ENCODE assay signal across 9 cellular contexts in the genomic region with DNA sequence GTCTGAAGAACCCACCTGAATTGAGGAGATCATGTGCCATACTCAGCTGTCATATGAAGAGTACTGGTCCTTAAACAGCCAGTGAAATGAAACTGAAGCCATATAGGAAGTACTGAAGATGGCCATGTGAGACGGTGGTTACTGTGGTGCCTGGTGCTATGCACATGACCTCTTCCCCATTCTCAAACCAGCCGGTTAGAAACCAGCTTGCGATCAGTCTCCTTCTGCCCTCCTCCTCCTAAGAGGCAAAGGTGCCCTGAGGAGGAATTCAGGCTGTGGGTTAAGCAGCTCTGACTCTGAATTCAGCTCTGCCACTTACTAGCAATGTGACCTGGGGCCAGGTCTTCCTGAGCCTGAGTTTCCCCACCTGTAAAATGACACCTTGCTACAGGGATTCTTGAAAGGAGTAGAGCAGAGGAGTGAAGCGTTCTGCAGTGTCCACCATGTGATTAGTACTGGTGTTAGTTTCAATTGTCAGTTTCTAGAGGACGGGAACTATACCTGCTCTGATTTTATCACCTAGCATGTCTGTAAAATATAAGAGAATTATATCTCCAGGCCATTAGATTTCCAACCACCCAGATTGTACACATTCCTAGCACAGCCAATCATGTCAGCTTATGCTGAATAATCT. TPM values are rescaled to one million over a fixed set of nuclear protein-coding genes. Genes with fewer than 3 reads are reported as not detected.
DNase-seq lines count a peak whose midpoint lies in the region; ATAC-seq and TF ChIP-seq lines count a peak whose summit lies in the region.
"Had no signal": no experiment of that assay in that cellular context is flagged by ENCODE, and none has a peak within 500 bp of the region (broad histone marks: within the 10 kb centered on the region; RNA-seq: fewer than 3 reads in every experiment).

No MANE protein-coding gene starts in this region.

- peak overlapping the region; percentile 64 for H3K27ac Mint-ChIP-seq in activated CD8-positive, alpha-beta memory T cell treated with anti-CD3 and anti-CD28 coated beads, Interleukin-2, amount 10 ng/mL, durations not matched to agents 7 days and 5 days
- H3K27ac Mint-ChIP-seq in stimulated activated effector memory CD8-positive, alpha-beta T cell treated with anti-CD3 and anti-CD28 coated beads, Interleukin-12 subunit alpha, Interleukin-12 subunit beta, amount 100 ng/mL, for 72 hours = no peak overlapping the region

- peaks cover 22% of the 10 kb centered on the region for H3K36me3 ChIP-seq in OCI-LY3 (replicated peaks; ENCODE audit: low read depth, low read length)

- peaks cover 38% of the 10 kb centered on the region for H3K4me1 Mint-ChIP-seq in activated CD8-positive, alpha-beta memory T cell treated with anti-CD3 and anti-CD28 coated beads, Interleukin-2, amount 10 ng/mL, durations not matched to agents 7 days and 5 days
- H3K4me1 Mint-ChIP-seq in stimulated activated effector memory CD8-positive, alpha-beta T cell treated with anti-CD3 and anti-CD28 coated beads, Interleukin-12 subunit alpha, Interleukin-12 subunit beta, amount 100 ng/mL, for 72 hours = peaks cover 24% of the 10 kb centered on the region

- H3K4me1 ChIP-seq in OCI-LY3 (ENCODE audit: low read length) = peaks cover 36% of the 10 kb centered on the region

- H3K27me3 ChIP-seq in OCI-LY3 (ENCODE audit: low read depth, low read length) = no peaks in the 10 kb centered on the region

- no peak overlapping the region for H2AFZ ChIP-seq in OCI-LY3 (ENCODE audit: low read depth, low read length)

- peaks cover 2% of the 10 kb centered on the region; the same call in 1 of the 2 replicates for H3K79me2 ChIP-seq in OCI-LY3 (ENCODE audit: low read length)

- no peak overlapping the region for H3K27ac ChIP-seq in OCI-LY3 (ENCODE audit: low read length)

- no peak overlapping the region for H3K4me3 Mint-ChIP-seq in activated CD8-positive, alpha-beta memory T cell treated with anti-CD3 and anti-CD28 coated beads, Interleukin-2, amount 10 ng/mL, durations not matched to agents 7 days and 5 days
- no peak overlapping the region for H3K4me3 Mint-ChIP-seq in stimulated activated effector memory CD8-positive, alpha-beta T cell treated with anti-CD3 and anti-CD28 coated beads, Interleukin-12 subunit alpha, Interleukin-12 subunit beta, amount 100 ng/mL, for 72 hours

- H3K27me3 Mint-ChIP-seq in activated CD8-positive, alpha-beta memory T cell treated with anti-CD3 and anti-CD28 coated beads, Interleukin-2, amount 10 ng/mL, durations not matched to agents 7 days and 5 days = no peaks in the 10 kb centered on the region

- H3K9ac ChIP-seq in OCI-LY3 (ENCODE audit: low read length) = no peak overlapping the region

- H3K4me3 ChIP-seq in OCI-LY3 (ENCODE audit: low read length) = no peak overlapping the region

- peak overlapping the region; percentile 36 for H3K4me2 ChIP-seq in OCI-LY3 (ENCODE audit: low read length)

- no peaks in the 10 kb centered on the region for H3K9me3 Mint-ChIP-seq in activated CD8-positive, alpha-beta memory T cell treated with anti-CD3 and anti-CD28 coated beads, Interleukin-2, amount 10 ng/mL, durations not matched to agents 7 days and 5 days (ENCODE audit: low read depth)
- H3K9me3 Mint-ChIP-seq in stimulated activated effector memory CD8-positive, alpha-beta T cell treated with anti-CD3 and anti-CD28 coated beads, Interleukin-12 subunit alpha, Interleukin-12 subunit beta, amount 100 ng/mL, for 72 hours = no peaks in the 10 kb centered on the region

- no peaks in the 10 kb centered on the region for H4K20me1 ChIP-seq in OCI-LY3 (ENCODE audit: insufficient read depth, low read length)

- peak; percentile 74 for DNase-seq in activated CD8-positive, alpha-beta memory T cell treated with anti-CD3 and anti-CD28 coated beads, Interleukin-2, amount 10 ng/mL, durations not matched to agents 7 days and 5 days
- DNase-seq in activated CD8-positive, alpha-beta memory T cell treated with anti-CD3 and anti-CD28 coated beads for 24 hours = no peak
- DNase-seq in stimulated activated effector memory CD8-positive, alpha-beta T cell treated with anti-CD3 and anti-CD28 coated beads, Interleukin-12 subunit alpha, Interleukin-12 subunit beta, amount 100 ng/mL, for 72 hours (ENCODE audit: low spot score in 2 of 2) = no peak
- DNase-seq in glomerular visceral epithelial cell (ENCODE audit: extremely low spot score) (no peak), COR-L47 (lab: John Stamatoyannopoulos, UW) (no peak), NCI-H774 (lab: John Stamatoyannopoulos, UW) (no peak)
- DNase-seq: right cardiac atrium had no signal

- H3K36me3 Mint-ChIP-seq in activated CD8-positive, alpha-beta memory T cell treated with anti-CD3 and anti-CD28 coated beads, Interleukin-2, amount 10 ng/mL, durations not matched to agents 7 days and 5 days = peaks cover 27% of the 10 kb centered on the region
- peaks cover 29% of the 10 kb centered on the region for H3K36me3 Mint-ChIP-seq in stimulated activated effector memory CD8-positive, alpha-beta T cell treated with anti-CD3 and anti-CD28 coated beads, Interleukin-12 subunit alpha, Interleukin-12 subunit beta, amount 100 ng/mL, for 72 hours

- TF ChIP-seq CTCF in OCI-LY3 (IDR thresholded peaks at IDR 0.05; ENCODE audit: low read depth, low read length) = no peak

- no peaks in the 10 kb centered on the region for H3K9me3 ChIP-seq in OCI-LY3 (ENCODE audit: insufficient read depth, low read length)

- CTCF ChIA-PET in activated CD8-positive, alpha-beta memory T cell treated with anti-CD3 and anti-CD28 coated beads, Interleukin-2, amount 10 ng/mL, durations not matched to agents 7 days and 5 days (lab: Charles Lee) = interaction anchor here (0.8 to 2.0 kb wide), 3 partner anchors 9 to 41 kb away, joined by 3 to 10 read pairs (median 4); no protein-coding TSS in a partner anchor

- peak; percentile 89 for ATAC-seq in activated CD8-positive, alpha-beta memory T cell treated with anti-CD3 and anti-CD28 coated beads, Interleukin-2, amount 10 ng/mL, durations not matched to agents 7 days and 5 days
- peak; percentile 85 for ATAC-seq in HG02973 (IDR thresholded peaks at IDR 0.05; ENCODE audit: unreplicated experiment)
- ATAC-seq in stimulated activated effector memory CD8-positive, alpha-beta T cell treated with anti-CD3 and anti-CD28 coated beads, Interleukin-12 subunit alpha, Interleukin-12 subunit beta, amount 100 ng/mL, for 72 hours = peak; percentile 65

RNA-seq across cellular contexts. Expression of a gene that starts 5.1 kb away (rescaled TPM):
- total RNA-seq in activated CD8-positive, alpha-beta memory T cell treated with anti-CD3 and anti-CD28 coated beads, Interleukin-2, amount 10 ng/mL, durations not matched to agents 7 days and 5 days = 10 to 100 TPM; 28.2 to 28.8 TPM

RNA-seq across cellular contexts. Expression of a gene that starts 40.2 kb away (rescaled TPM):
- 100 to 1,000 TPM in 1 of 2 experiments, 10 to 100 TPM in 1; 82.0 to 108 TPM for total RNA-seq in activated CD8-positive, alpha-beta memory T cell treated with anti-CD3 and anti-CD28 coated beads, Interleukin-2, amount 10 ng/mL, durations not matched to agents 7 days and 5 days
